Comparison of ENCODE assay signal across 8 cellular contexts in the genomic region with DNA sequence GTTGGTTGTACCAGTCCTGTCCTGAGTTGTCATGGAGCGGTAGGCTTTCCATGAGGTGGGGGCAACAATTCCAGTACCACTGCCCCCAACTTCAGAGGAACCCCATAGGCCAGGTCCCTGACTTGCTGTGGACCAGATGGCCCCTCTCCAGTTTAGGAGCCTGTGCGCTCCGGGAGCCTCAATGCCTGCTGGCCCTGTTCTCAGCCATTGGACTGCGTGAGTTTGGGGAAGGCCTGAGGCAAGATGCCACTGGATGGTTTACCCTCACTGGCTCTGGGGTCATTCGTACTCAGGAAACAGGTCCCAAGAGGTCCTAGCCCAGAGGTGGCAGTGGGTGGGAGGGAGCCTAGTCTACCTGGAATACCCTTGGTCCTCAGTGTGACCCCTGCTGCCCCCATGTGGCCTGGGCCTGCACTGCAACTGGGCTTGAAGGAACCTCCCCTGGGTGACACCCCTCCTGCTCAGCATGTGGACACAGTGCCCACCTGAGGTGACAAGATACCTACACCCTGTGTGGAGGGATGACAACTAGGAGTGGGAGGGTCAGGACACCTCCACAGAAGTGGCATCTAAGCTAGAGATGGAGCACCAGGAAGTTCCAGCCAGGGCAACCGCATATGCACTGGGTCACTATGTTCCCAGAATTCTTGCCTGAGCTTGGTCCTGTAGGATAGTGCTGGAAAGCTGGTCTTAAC. TPM values are rescaled to one million over a fixed set of nuclear protein-coding genes. Genes with fewer than 3 reads are reported as not detected.
DNase-seq lines count a peak whose midpoint lies in the region; ATAC-seq and TF ChIP-seq lines count a peak whose summit lies in the region.

No MANE protein-coding gene starts in this region.

- no peak for ATAC-seq in thoracic aorta (ENCODE audit: insufficient number of reproducible peaks, low FRiP score, low read depth)
- no peak for ATAC-seq in GM18505 (IDR thresholded peaks at IDR 0.05; ENCODE audit: unreplicated experiment)

- H3K9me3 Mint-ChIP-seq in activated T-cell treated with anti-CD3 and anti-CD28 coated beads, Interleukin-2, amount 50 U/mL, for 24 hours: no peaks in the 10 kb centered on the region

- no peak overlapping the region for H3K4me3 Mint-ChIP-seq in activated T-cell treated with anti-CD3 and anti-CD28 coated beads, Interleukin-2, amount 50 U/mL, for 24 hours

- H3K27ac Mint-ChIP-seq in activated T-cell treated with anti-CD3 and anti-CD28 coated beads, Interleukin-2, amount 50 U/mL, for 24 hours: peak overlapping the region; percentile 44

- H3K4me1 Mint-ChIP-seq in activated T-cell treated with anti-CD3 and anti-CD28 coated beads, Interleukin-2, amount 50 U/mL, for 24 hours (ENCODE audit: low read depth): peaks cover 12% of the 10 kb centered on the region

- no peaks in the 10 kb centered on the region for H3K9me3 ChIP-seq in thoracic aorta

- peak; percentile 96 for TF ChIP-seq CTCF in thoracic aorta (IDR thresholded peaks at IDR 0.05)

- TF ChIP-seq POLR2A in GM10847 (IDR thresholded peaks at IDR 0.05; ENCODE audit: extremely low read depth, insufficient read length): peak; percentile 22
- TF ChIP-seq POLR2A in GM18505 (IDR thresholded peaks at IDR 0.05; ENCODE audit: borderline replicate concordance, extremely low read depth, insufficient read depth, insufficient read length): no peak

- H3K36me3 ChIP-seq in thoracic aorta: peaks cover 35% of the 10 kb centered on the region

- no peaks in the 10 kb centered on the region for H3K27me3 ChIP-seq in thoracic aorta (replicated peaks; ENCODE audit: insufficient read depth)

- H3K27ac ChIP-seq in thoracic aorta: no peak overlapping the region

- peaks cover 62% of the 10 kb centered on the region for H3K36me3 Mint-ChIP-seq in activated T-cell treated with anti-CD3 and anti-CD28 coated beads, Interleukin-2, amount 50 U/mL, for 24 hours (ENCODE audit: low read depth)

- no peaks in the 10 kb centered on the region for H3K27me3 Mint-ChIP-seq in activated T-cell treated with anti-CD3 and anti-CD28 coated beads, Interleukin-2, amount 50 U/mL, for 24 hours

- H3K4me3 ChIP-seq in thoracic aorta: no peak overlapping the region

- H3K4me1 ChIP-seq in thoracic aorta (ENCODE audit: control insufficient read depth in 1 of 2, low read depth in 2 of 2): no peaks in the 10 kb centered on the region

- peak; percentile 60 for DNase-seq in HT1080 (ENCODE audit: low read depth)
- peak; percentile 92 for DNase-seq in OCI-M1 (lab: John Stamatoyannopoulos, UW)
- peak; percentile 95 for DNase-seq in activated T-cell treated with anti-CD3 and anti-CD28 coated beads, Interleukin-2, amount 50 U/mL, for 24 hours
- peak; percentile 36 for DNase-seq in fibroblast of gingiva (ENCODE audit: low read depth)
- peak in 50 of 56 donors; percentile 23 to 89 (median 63) for DNase-seq in nucleus accumbens (lab: John Stamatoyannopoulos, UW)
- DNase-seq in thoracic aorta (ENCODE audit: low spot score): no peak

RNA-seq across cellular contexts. Expression of gene PRR19, which starts 6.0 kb away (rescaled TPM):
- 1.2 and 2.8 TPM in 2 replicates for total RNA-seq in HT1080 (2014; rRNA removed; shearing (Covaris generic))
- polyA plus RNA-seq in HT1080 (2015; cell fraction: cytosol; rRNA removed): 0.81 and 1.0 TPM in 2 replicates
- polyA plus RNA-seq in HT1080 (2015; cell fraction: nucleus; rRNA removed): 0.61 and 1.1 TPM in 2 replicates
- total RNA-seq in thoracic aorta: not detected

RNA-seq across cellular contexts. Expression of gene PAFAH1B3, which starts 6.4 kb away (rescaled TPM):
- 98.5 and 110 TPM in 2 replicates for total RNA-seq in HT1080 (2014; rRNA removed; shearing (Covaris generic))
- 36.9 and 43.7 TPM in 2 replicates for polyA plus RNA-seq in HT1080 (2015; cell fraction: cytosol; rRNA removed)
- polyA plus RNA-seq in HT1080 (2015; cell fraction: nucleus; rRNA removed): 21.3 and 23.6 TPM in 2 replicates
- 1 to 10 TPM in 1 of 2 donors, not detected in 1; 1.8 TPM for total RNA-seq in thoracic aorta

RNA-seq across cellular contexts. Expression of gene TMEM145, which starts 17.1 kb away (rescaled TPM):
- total RNA-seq in HT1080 (2014; rRNA removed; shearing (Covaris generic)): 0.37 and 1.1 TPM in 2 replicates
- polyA plus RNA-seq in HT1080 (2015; cell fraction: cytosol; rRNA removed): 2.0 and 3.3 TPM in 2 replicates
- 7.7 and 10.2 TPM in 2 replicates for polyA plus RNA-seq in HT1080 (2015; cell fraction: nucleus; rRNA removed)
- total RNA-seq in thoracic aorta: not detected

RNA-seq across cellular contexts. Expression of gene CIC, which starts 26.9 kb away (rescaled TPM):
- 12.0 and 22.6 TPM in 2 replicates for total RNA-seq in HT1080 (2014; rRNA removed; shearing (Covaris generic))
- polyA plus RNA-seq in HT1080 (2015; cell fraction: cytosol; rRNA removed): 19.0 and 21.5 TPM in 2 replicates
- 51.0 and 53.3 TPM in 2 replicates for polyA plus RNA-seq in HT1080 (2015; cell fraction: nucleus; rRNA removed)
- total RNA-seq in thoracic aorta: 100 to 1,000 TPM in 1 of 2 donors, 10 to 100 TPM in 1; 57.1 to 112 TPM

RNA-seq across cellular contexts. Expression of gene MEGF8, which starts 29.5 kb away (rescaled TPM):
- 13.2 TPM in 2 replicates for total RNA-seq in HT1080 (2014; rRNA removed; shearing (Covaris generic))
- 8.7 and 9.7 TPM in 2 replicates for polyA plus RNA-seq in HT1080 (2015; cell fraction: cytosol; rRNA removed)
- polyA plus RNA-seq in HT1080 (2015; cell fraction: nucleus; rRNA removed): 31.9 and 34.0 TPM in 2 replicates
- 10 to 100 TPM; 19.5 to 24.4 TPM for total RNA-seq in thoracic aorta

Comparison
In these comparisons a context has a peak if more than half of its experiments do, and no peak if none do; other contexts are left out.
1. RNA of gene PAFAH1B3, which starts 6.4 kb away (total RNA-seq): 98.5 to 110 TPM in HT1080; 1.8 TPM in thoracic aorta; every median in the first group is over 10 times any median in the second.